ENCODE assay signal across 14 cellular contexts in genomic region chr7:37191797-37192196, GRCh38.
A peak's percentile ranks its signal among the peaks of the same experiment; 100 is the strongest.
DNase-seq lines count a peak whose midpoint lies in the region; ATAC-seq and TF ChIP-seq lines count a peak whose summit lies in the region.
"Had no signal": no experiment of that assay in that cellular context is flagged by ENCODE, and none has a peak within 500 bp of the region (broad histone marks: within the 10 kb centered on the region; RNA-seq: fewer than 3 reads in every experiment).

No MANE protein-coding gene starts in this region.

- no peaks in the 10 kb centered on the region for H3K27me3 Mint-ChIP-seq in WTC11 (ENCODE audit: low read depth)
- H3K27me3 Mint-ChIP-seq in type B pancreatic cell, result no peaks in the 10 kb centered on the region
- H3K27me3 Mint-ChIP-seq in activated CD4-positive, alpha-beta memory T cell treated with anti-CD3 and anti-CD28 coated beads, Interleukin-2, amount 10 ng/mL, durations not matched to agents 7 days and 5 days, result no peaks in the 10 kb centered on the region
- no peaks in the 10 kb centered on the region for H3K27me3 Mint-ChIP-seq in activated CD4-positive, alpha-beta T cell treated with anti-CD3 and anti-CD28 coated beads, Interleukin-2, amount 10 ng/mL, durations not matched to agents 7 days and 5 days
- H3K27me3 Mint-ChIP-seq: CD8-positive, alpha-beta memory T cell had no signal

- no peaks in the 10 kb centered on the region for H3K36me3 ChIP-seq in uterus

- ATAC-seq in WTC11 (no peak), left lobe of liver (peak; percentile 94)
- ATAC-seq: A549, HCT116 had no signal

- H3K4me3 Mint-ChIP-seq in WTC11 (no peak overlapping the region), type B pancreatic cell (no peak overlapping the region)
- no peak overlapping the region for H3K4me3 Mint-ChIP-seq in activated CD4-positive, alpha-beta memory T cell treated with anti-CD3 and anti-CD28 coated beads, Interleukin-2, amount 10 ng/mL, durations not matched to agents 7 days and 5 days
- H3K4me3 Mint-ChIP-seq in activated CD4-positive, alpha-beta T cell treated with anti-CD3 and anti-CD28 coated beads, Interleukin-2, amount 10 ng/mL, durations not matched to agents 7 days and 5 days, result no peak overlapping the region
- H3K4me3 Mint-ChIP-seq: CD14-positive monocyte; CD8-positive, alpha-beta memory T cell had no signal

- intact Hi-C loops in uterus (cut with DNase I; ENCODE audit: low total_unique reads), result loop anchor here (10.0 kb wide), 1 partner anchor 207 kb away; no protein-coding TSS in a partner anchor

- POLR2A ChIA-PET in WTC11 (lab: Charles Lee), result interaction anchor here (0.7 kb wide), 1 partner anchor 46 kb away, joined by 3 read pairs; no protein-coding TSS in a partner anchor
- POLR2A ChIA-PET in activated CD4-positive, alpha-beta memory T cell treated with anti-CD3 and anti-CD28 coated beads, Interleukin-2, amount 10 ng/mL, durations not matched to agents 7 days and 5 days (lab: Charles Lee), result no interaction called here
- POLR2A ChIA-PET in activated CD4-positive, alpha-beta T cell treated with anti-CD3 and anti-CD28 coated beads, Interleukin-2, amount 10 ng/mL, durations not matched to agents 7 days and 5 days (lab: Charles Lee), result no interaction called here

- H3K9me3 ChIP-seq in uterus, result no peaks in the 10 kb centered on the region
- H3K9me3 ChIP-seq: A549, Caco-2 had no signal

- no peaks in the 10 kb centered on the region for H3K4me1 ChIP-seq in uterus
- H3K4me1 ChIP-seq: A549, Caco-2 had no signal

- H3K4me1 Mint-ChIP-seq in WTC11 (no peaks in the 10 kb centered on the region), type B pancreatic cell (ENCODE audit: unreplicated experiment) (peaks cover 5% of the 10 kb centered on the region)
- peaks cover 6% of the 10 kb centered on the region for H3K4me1 Mint-ChIP-seq in activated CD4-positive, alpha-beta memory T cell treated with anti-CD3 and anti-CD28 coated beads, Interleukin-2, amount 10 ng/mL, durations not matched to agents 7 days and 5 days
- peaks cover 16% of the 10 kb centered on the region for H3K4me1 Mint-ChIP-seq in activated CD4-positive, alpha-beta T cell treated with anti-CD3 and anti-CD28 coated beads, Interleukin-2, amount 10 ng/mL, durations not matched to agents 7 days and 5 days
- H3K4me1 Mint-ChIP-seq: CD14-positive monocyte had no signal

- DNase-seq in NCI-H146 (lab: John Stamatoyannopoulos, UW) (peak; percentile 56), WTC11 (ENCODE audit: low spot score) (no peak), left lobe of liver (ENCODE audit: low spot score) (peak; percentile 57), type B pancreatic cell (ENCODE audit: extremely low spot score, unreplicated experiment) (no peak), uterus (no peak)
- no peak for DNase-seq in activated CD4-positive, alpha-beta memory T cell treated with anti-CD3 and anti-CD28 coated beads, Interleukin-2, amount 10 ng/mL, durations not matched to agents 7 days and 5 days
- no peak for DNase-seq in activated CD4-positive, alpha-beta T cell treated with anti-CD3 and anti-CD28 coated beads, Interleukin-2, amount 10 ng/mL, durations not matched to agents 7 days and 5 days
- DNase-seq: Caco-2; CD8-positive, alpha-beta memory T cell; GM23248 had no signal

- CTCF ChIA-PET in WTC11 (lab: Charles Lee), result no interaction called here
- CTCF ChIA-PET in activated CD4-positive, alpha-beta memory T cell treated with anti-CD3 and anti-CD28 coated beads, Interleukin-2, amount 10 ng/mL, durations not matched to agents 7 days and 5 days (lab: Charles Lee), result no interaction called here
- CTCF ChIA-PET in activated CD4-positive, alpha-beta T cell treated with anti-CD3 and anti-CD28 coated beads, Interleukin-2, amount 10 ng/mL, durations not matched to agents 7 days and 5 days (lab: Charles Lee), result no interaction called here

- H3K36me3 Mint-ChIP-seq in WTC11, result no peaks in the 10 kb centered on the region
- H3K36me3 Mint-ChIP-seq in type B pancreatic cell, result no peaks in the 10 kb centered on the region
- peaks cover 18% of the 10 kb centered on the region for H3K36me3 Mint-ChIP-seq in activated CD4-positive, alpha-beta memory T cell treated with anti-CD3 and anti-CD28 coated beads, Interleukin-2, amount 10 ng/mL, durations not matched to agents 7 days and 5 days (ENCODE audit: low read depth)
- peaks cover 18% of the 10 kb centered on the region for H3K36me3 Mint-ChIP-seq in activated CD4-positive, alpha-beta T cell treated with anti-CD3 and anti-CD28 coated beads, Interleukin-2, amount 10 ng/mL, durations not matched to agents 7 days and 5 days (ENCODE audit: low read depth)

- no peak overlapping the region for H3K27ac Mint-ChIP-seq in WTC11
- H3K27ac Mint-ChIP-seq in type B pancreatic cell, result peak overlapping the region; percentile 20
- no peak overlapping the region for H3K27ac Mint-ChIP-seq in activated CD4-positive, alpha-beta memory T cell treated with anti-CD3 and anti-CD28 coated beads, Interleukin-2, amount 10 ng/mL, durations not matched to agents 7 days and 5 days
- no peak overlapping the region for H3K27ac Mint-ChIP-seq in activated CD4-positive, alpha-beta T cell treated with anti-CD3 and anti-CD28 coated beads, Interleukin-2, amount 10 ng/mL, durations not matched to agents 7 days and 5 days
- H3K27ac Mint-ChIP-seq: CD14-positive monocyte; CD8-positive, alpha-beta memory T cell had no signal

- no peak overlapping the region for H3K4me3 ChIP-seq in uterus
- H3K4me3 ChIP-seq: A549, GM23248 had no signal

- no peaks in the 10 kb centered on the region for H3K9me3 Mint-ChIP-seq in WTC11
- no peaks in the 10 kb centered on the region for H3K9me3 Mint-ChIP-seq in type B pancreatic cell
- no peaks in the 10 kb centered on the region for H3K9me3 Mint-ChIP-seq in activated CD4-positive, alpha-beta memory T cell treated with anti-CD3 and anti-CD28 coated beads, Interleukin-2, amount 10 ng/mL, durations not matched to agents 7 days and 5 days
- H3K9me3 Mint-ChIP-seq in activated CD4-positive, alpha-beta T cell treated with anti-CD3 and anti-CD28 coated beads, Interleukin-2, amount 10 ng/mL, durations not matched to agents 7 days and 5 days, result no peaks in the 10 kb centered on the region
- H3K9me3 Mint-ChIP-seq: CD14-positive monocyte; CD8-positive, alpha-beta memory T cell had no signal

- TF ChIP-seq CTCF in WTC11 (IDR thresholded peaks at IDR 0.05) (no peak), type B pancreatic cell (conservative IDR thresholded peaks at IDR 0.05) (no peak), uterus (IDR thresholded peaks at IDR 0.05) (no peak)

- no peak for TF ChIP-seq POLR2A in uterus (IDR thresholded peaks at IDR 0.05)

- no peaks in the 10 kb centered on the region for H3K27me3 ChIP-seq in uterus

- no peak overlapping the region for H3K27ac ChIP-seq in uterus
- H3K27ac ChIP-seq: A549, GM23248, HL-60 had no signal

TF ChIP-seq in WTC11, 78 proteins besides CTCF, POLR2A, EP300 and RAD21:
- no peak for TF ChIP-seq CDX4 (CRISPR knock-in tag; IDR thresholded peaks at IDR 0.05; ENCODE audit: borderline replicate concordance)
- no peak for TF ChIP-seq FOXK1 (CRISPR knock-in tag; IDR thresholded peaks at IDR 0.05)
- peak; percentile 62 for TF ChIP-seq GABPB1 (CRISPR knock-in tag; IDR thresholded peaks at IDR 0.05)
- no peak for TF ChIP-seq GRHL2 (CRISPR knock-in tag; IDR thresholded peaks at IDR 0.05; ENCODE audit: insufficient replicate concordance, severe bottlenecking)

Comparison
In these comparisons a context has a peak if more than half of its experiments do, and no peak if none do; other contexts are left out.
1. DNase-seq: peak in NCI-H146 (single experiment) and left lobe of liver (single experiment); none in WTC11 (single experiment), type B pancreatic cell (single experiment), uterus (0 of 2), activated CD4-positive, alpha-beta memory T cell treated with anti-CD3 and anti-CD28 coated beads, Interleukin-2, amount 10 ng/mL, durations not matched to agents 7 days and 5 days (single experiment) and activated CD4-positive, alpha-beta T cell treated with anti-CD3 and anti-CD28 coated beads, Interleukin-2, amount 10 ng/mL, durations not matched to agents 7 days and 5 days (single experiment).